In genomic region chr6:48978016-48978415, GRCh38 we compare ENCODE assay signal across 20 cellular contexts.
DNase-seq lines count a peak whose midpoint lies in the region; ATAC-seq, FAIRE-seq and TF ChIP-seq lines count a peak whose summit lies in the region.
"Had no signal": no experiment of that assay in that cellular context is flagged by ENCODE, and none has a peak within 500 bp of the region (broad histone marks: within the 10 kb centered on the region; RNA-seq: fewer than 3 reads in every experiment).

No MANE protein-coding gene starts in this region.

- H2BK15ac ChIP-seq in IMR-90 (ENCODE audit: low read depth, low read length): no peak overlapping the region

- H3K4me3 ChIP-seq in AG09309 (ENCODE audit: control insufficient read depth, low read depth, low read length): no peak overlapping the region
- H3K4me3 ChIP-seq in IMR-90 (ENCODE audit: insufficient read depth, low read depth, low read length): no peak overlapping the region
- no peak overlapping the region for H3K4me3 ChIP-seq in lower leg skin (ENCODE audit: low read depth, poor library complexity, severe bottlenecking)
- H3K4me3 ChIP-seq: GM23338 had no signal

- TF ChIP-seq CTCF in AG09309 (IDR thresholded peaks at IDR 0.05; ENCODE audit: control insufficient read depth, insufficient read depth, low read depth, low read length, missing control alignments): peak; percentile 17
- no peak for TF ChIP-seq CTCF in IMR-90 (conservative IDR thresholded peaks at IDR 0.05; ENCODE audit: low read depth, low read length)
- TF ChIP-seq CTCF in lower leg skin (IDR thresholded peaks at IDR 0.05): no peak

- H3K9ac ChIP-seq in IMR-90 (ENCODE audit: low read depth, low read length): no peak overlapping the region
- H3K9ac ChIP-seq: SK-N-SH had no signal

- H4K5ac ChIP-seq in IMR-90 (ENCODE audit: low read depth, low read length): no peak overlapping the region

- no peaks in the 10 kb centered on the region for H4K20me1 ChIP-seq in IMR-90 (ENCODE audit: insufficient read depth, low read length)

- in situ Hi-C loops in IMR-90 (cut with MboI; ENCODE audit: low sequenced_read_pairs): no loop called here

- peak; percentile 97 for ATAC-seq in IMR-90 (ENCODE audit: low read depth)
- ATAC-seq in HG02840 (IDR thresholded peaks at IDR 0.05; ENCODE audit: low FRiP score, unreplicated experiment): no peak
- ATAC-seq: GM23338 had no signal

- no peaks in the 10 kb centered on the region for H3K9me3 ChIP-seq in IMR-90 (ENCODE audit: control insufficient read depth, insufficient read depth, low read length)
- H3K9me3 ChIP-seq: SK-N-SH had no signal

- H3K56ac ChIP-seq in IMR-90 (ENCODE audit: extremely low read depth, insufficient read depth, low read length): no peak overlapping the region

- no TSS peak for BruUV-seq in IMR-90 (replicated peaks; lab: Mats Ljungman, UMichigan)

- no peak for DNase-seq in AG09309 (ENCODE audit: low read depth)
- peak; percentile 78 for DNase-seq in IMR-90
- DNase-seq in iris pigment epithelial cell (ENCODE audit: low read depth): peak; percentile 23
- no peak for DNase-seq in stimulated activated CD4-positive, alpha-beta T cell treated with anti-CD3 and anti-CD28 coated beads, Interleukin-12 subunit alpha, Interleukin-12 subunit beta, amount 100 ng/mL, for 4 hours
- no peak for DNase-seq in hypothalamus (lab: John Stamatoyannopoulos, UW)
- DNase-seq in lower leg skin (ENCODE audit: low spot score in 2 of 2): no peak
- DNase-seq: CD4-positive, alpha-beta memory T cell; DMS79 treated with DMSO at 0.1 percent for 48 hours; GF-D8; NCI-H1436 treated with DMSO at 0.1 percent for 48 hours; NCI-H2081; NCI-H2227 treated with DMSO at 0.1 percent for 48 hours; NCI-H526; NK-92 treated with Interleukin-12 subunit alpha and Interleukin-12 subunit beta, amount 100 ng/mL, for 24 hours; Right ventricle myocardium superior; SK-N-SH had no signal

- no peaks in the 10 kb centered on the region for H3K9me1 ChIP-seq in IMR-90 (ENCODE audit: insufficient read depth, low read length)

- CTCF ChIA-PET in IMR-90 (lab: Yijun Ruan, JAX): no interaction called here

- H2AFZ ChIP-seq in IMR-90 (replicated peaks; ENCODE audit: low read length, poor library complexity): no peak overlapping the region
- H2AFZ ChIP-seq: GM23338 had no signal

- peak; percentile 86 for FAIRE-seq in endometrium (lab: Jason Lieb, UNC)
- FAIRE-seq: D721Med had no signal

- peak overlapping the region; percentile 22; the same call in 1 of the 2 replicates for H3K4me2 ChIP-seq in IMR-90 (ENCODE audit: low read depth, low read length)
- H3K4me2 ChIP-seq: GM23338, SK-N-SH had no signal

- WGBS in IMR-90 (ENCODE audit: extremely low coverage in 2 of 2, insufficient read length in 1 of 2), 2 experiments: no CpG with 5 or more reads among the region's 3 CpGs
- 87 to 91% methylated on average over 3 of the region's 3 CpGs for WGBS in lower leg skin, 2 donors

- no peak overlapping the region for H4K91ac ChIP-seq in IMR-90 (ENCODE audit: insufficient read depth, low read depth, low read length)

- H3K18ac ChIP-seq in IMR-90 (ENCODE audit: low read depth, low read length): no peak overlapping the region

- H3K23ac ChIP-seq in IMR-90 (ENCODE audit: low read depth, low read length): no peak overlapping the region

- H2AK5ac ChIP-seq in IMR-90 (ENCODE audit: low read depth, low read length): no peak overlapping the region

- no peak for TF ChIP-seq POLR2A in IMR-90 (IDR thresholded peaks at IDR 0.05; ENCODE audit: low read depth, low read length)
- no peak for TF ChIP-seq POLR2A in lower leg skin (IDR thresholded peaks at IDR 0.05)

- H3K27ac ChIP-seq in IMR-90 (ENCODE audit: insufficient read depth, low read length): no peak overlapping the region

- intact Hi-C loops in IMR-90 (cut with micrococcal nuclease) (loop anchor here (5.0 kb wide), 1 partner anchor 151 kb away; no protein-coding TSS in a partner anchor), lower leg skin (cut with DNase I; ENCODE audit: low total_unique reads) (no loop called here)

- no peak overlapping the region for H3K4ac ChIP-seq in IMR-90 (ENCODE audit: low read depth, low read length)

- peak overlapping the region; percentile 72 for H2BK5ac ChIP-seq in IMR-90 (ENCODE audit: low read depth, low read length, poor library complexity, severe bottlenecking)

- H3K27me3 ChIP-seq in IMR-90 (ENCODE audit: control insufficient read depth, insufficient read depth, low read length): no peaks in the 10 kb centered on the region

- no peaks in the 10 kb centered on the region for H3K36me3 ChIP-seq in IMR-90 (ENCODE audit: control insufficient read depth, insufficient read depth, low read length)

- H3K79me1 ChIP-seq in IMR-90 (ENCODE audit: low read depth in 1 of 2, low read length in 2 of 2): no peaks in the 10 kb centered on the region

- H2AK9ac ChIP-seq in IMR-90 (replicated peaks; ENCODE audit: low read depth, low read length, poor library complexity): no peak overlapping the region

- H3K14ac ChIP-seq in IMR-90 (replicated peaks; ENCODE audit: low read depth, low read length): no peak overlapping the region

- no peak overlapping the region for H4K8ac ChIP-seq in IMR-90 (ENCODE audit: low read depth in 2 of 2, low read length in 2 of 2)

- peaks cover 1% of the 10 kb centered on the region; the same call in 1 of the 2 replicates for H3K4me1 ChIP-seq in IMR-90 (ENCODE audit: control insufficient read depth, insufficient read depth, low read length)

- no peak overlapping the region for H2BK20ac ChIP-seq in IMR-90 (ENCODE audit: low read depth, low read length)

- H2BK120ac ChIP-seq in IMR-90 (ENCODE audit: low read depth, low read length): no peak overlapping the region

- POLR2A ChIA-PET in IMR-90 (lab: Charles Lee; ENCODE audit: unreplicated experiment): no interaction called here

- TF ChIP-seq RAD21 in IMR-90 (IDR thresholded peaks at IDR 0.05; ENCODE audit: low read length): peak; percentile 9; the same call in 1 of the 2 replicates

- dilution Hi-C loops in IMR-90 (cut with HindIII; ENCODE audit: low sequenced_read_pairs, unreplicated experiment): no loop called here

TF ChIP-seq in IMR-90, 13 proteins besides CTCF, POLR2A, EP300 and RAD21:
- TF ChIP-seq MAZ (IDR thresholded peaks at IDR 0.05; ENCODE audit: borderline replicate concordance, low read depth, low read length) (no peak), USF2 (IDR thresholded peaks at IDR 0.05; ENCODE audit: low read depth, low read length) (no peak), CEBPB (IDR thresholded peaks at IDR 0.05; ENCODE audit: low read depth, low read length) (peak; percentile 50; the same call in 1 of the 2 replicates)
TF ChIP-seq in IMR-90: peak in this region for 1.

Comparison
In these comparisons a context has a peak if more than half of its experiments do, and no peak if none do; other contexts are left out.
1. DNase-seq: peak in IMR-90 (single experiment) and iris pigment epithelial cell (single experiment); none in AG09309 (single experiment), stimulated activated CD4-positive, alpha-beta T cell treated with anti-CD3 and anti-CD28 coated beads, Interleukin-12 subunit alpha, Interleukin-12 subunit beta, amount 100 ng/mL, for 4 hours (single experiment), hypothalamus (0 of 51) and lower leg skin (0 of 2).